In genomic region chr16:65196696-65197095, GRCh38 we compare ENCODE assay signal across 15 cellular contexts.
DNase-seq lines count a peak whose midpoint lies in the region; ATAC-seq and TF ChIP-seq lines count a peak whose summit lies in the region.
"Had no signal": no experiment of that assay in that cellular context is flagged by ENCODE, and none has a peak within 500 bp of the region (broad histone marks: within the 10 kb centered on the region; RNA-seq: fewer than 3 reads in every experiment).

No MANE protein-coding gene starts in this region.

- no peaks in the 10 kb centered on the region for H3K36me3 ChIP-seq in mucosa of descending colon (ENCODE audit: low read depth)
- H3K36me3 ChIP-seq: BE2C had no signal

- H3K4me3 Mint-ChIP-seq in chondrocyte (ENCODE audit: unreplicated experiment) (no peak overlapping the region), osteocyte (ENCODE audit: unreplicated experiment) (no peak overlapping the region)
- H3K4me3 Mint-ChIP-seq: CD4-positive, alpha-beta T cell had no signal

- intact Hi-C loops in mucosa of descending colon (cut with DNase I, micrococcal nuclease): no loop called here

- H3K4me1 ChIP-seq in mucosa of descending colon (ENCODE audit: low read depth): no peaks in the 10 kb centered on the region
- H3K4me1 ChIP-seq: BE2C had no signal

- H3K4me1 Mint-ChIP-seq in chondrocyte (ENCODE audit: low read depth) (peaks cover 27% of the 10 kb centered on the region), osteocyte (ENCODE audit: unreplicated experiment) (peaks cover 22% of the 10 kb centered on the region)

- ATAC-seq in mucosa of descending colon: no peak

- TF ChIP-seq CTCF in chondrocyte (IDR thresholded peaks at IDR 0.05) (no peak), osteocyte (IDR thresholded peaks at IDR 0.05) (no peak), mucosa of descending colon (IDR thresholded peaks at IDR 0.05) (no peak)

- H3K27me3 Mint-ChIP-seq in chondrocyte (ENCODE audit: low read depth): no peaks in the 10 kb centered on the region
- peaks cover 2% of the 10 kb centered on the region for H3K27me3 Mint-ChIP-seq in osteocyte (ENCODE audit: unreplicated experiment)
- H3K27me3 Mint-ChIP-seq: CD4-positive, alpha-beta T cell had no signal

- no peaks in the 10 kb centered on the region for H3K9me3 ChIP-seq in mucosa of descending colon
- H3K9me3 ChIP-seq: BE2C had no signal

- H3K36me3 Mint-ChIP-seq in chondrocyte (ENCODE audit: low read depth): no peaks in the 10 kb centered on the region
- H3K36me3 Mint-ChIP-seq in osteocyte (ENCODE audit: unreplicated experiment): no peaks in the 10 kb centered on the region

- no peaks in the 10 kb centered on the region for H3K9me3 Mint-ChIP-seq in chondrocyte (ENCODE audit: low read depth)
- no peaks in the 10 kb centered on the region for H3K9me3 Mint-ChIP-seq in osteocyte (ENCODE audit: unreplicated experiment)

- no peak overlapping the region for H3K4me3 ChIP-seq in mucosa of descending colon
- H3K4me3 ChIP-seq: PC-9 had no signal

- peak overlapping the region; percentile 45 for H3K27ac Mint-ChIP-seq in chondrocyte (ENCODE audit: unreplicated experiment)
- peak overlapping the region; percentile 33 for H3K27ac Mint-ChIP-seq in osteocyte (ENCODE audit: unreplicated experiment)
- H3K27ac Mint-ChIP-seq: CD4-positive, alpha-beta T cell had no signal

- DNase-seq in DMS153 treated with DMSO at 0.1 percent for 48 hours (lab: John Stamatoyannopoulos, UW; ENCODE audit: unreplicated experiment) (peak; percentile 44), DMS153 (lab: John Stamatoyannopoulos, UW) (no peak), NCI-H2081 treated with DMSO at 0.1 percent for 48 hours (lab: John Stamatoyannopoulos, UW) (peak; percentile 3), chondrocyte (ENCODE audit: low spot score) (no peak), osteocyte (ENCODE audit: extremely low spot score, unreplicated experiment) (no peak), ureter (ENCODE audit: low spot score) (no peak), mucosa of descending colon (no peak), LoVo (ENCODE audit: low spot score) (no peak)
- DNase-seq: BE2C; Calu3; CD4-positive, alpha-beta T cell; DMS79; NCI-H1694 treated with DMSO at 0.1 percent for 48 hours; NCI-H446; PC-9 had no signal

Comparison
In these comparisons a context has a peak if more than half of its experiments do, and no peak if none do; other contexts are left out.
1. DNase-seq: peak in DMS153 treated with DMSO at 0.1 percent for 48 hours (single experiment) and NCI-H2081 treated with DMSO at 0.1 percent for 48 hours (single experiment); none in DMS153 (single experiment), chondrocyte (single experiment), osteocyte (single experiment), ureter (single experiment), mucosa of descending colon (0 of 3) and LoVo (single experiment).